Comparison of ENCODE assay signal across 13 cellular contexts in the genomic region with DNA sequence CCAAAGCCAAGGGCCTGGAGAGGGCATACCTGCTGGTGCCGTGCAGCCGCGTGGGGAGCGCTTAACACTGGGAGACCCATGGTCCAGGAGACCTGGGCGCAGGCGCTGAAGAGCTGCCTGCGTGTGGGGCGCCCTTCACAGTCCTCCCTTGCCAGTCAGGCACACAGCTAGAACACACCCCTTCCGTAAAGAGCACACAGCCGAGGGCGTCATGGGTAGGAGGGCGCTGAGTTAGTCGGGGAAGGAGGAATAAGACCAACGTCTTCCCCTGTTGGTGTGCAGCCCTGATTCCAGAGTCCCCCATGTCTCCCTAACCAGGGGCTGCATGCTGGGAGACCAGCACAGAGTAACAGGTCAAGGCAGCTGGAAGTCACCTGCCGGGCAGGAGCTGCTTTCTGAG.
A peak's percentile ranks its signal among the peaks of the same experiment; 100 is the strongest.
DNase-seq lines count a peak whose midpoint lies in the region; ATAC-seq lines count a peak whose summit lies in the region.
"Had no signal": no experiment of that assay in that cellular context is flagged by ENCODE, and none has a peak within 500 bp of the region (broad histone marks: within the 10 kb centered on the region; RNA-seq: fewer than 3 reads in every experiment).

No MANE protein-coding gene starts in this region.

- peak; percentile 48 to 68 for ATAC-seq in activated naive CD4-positive, alpha-beta T cell treated with anti-CD3 and anti-CD28 coated beads, Interleukin-2, amount 50 U/mL, for 72 hours
- ATAC-seq in natural killer cell treated with Interleukin-12 subunit alpha and Interleukin-12 subunit beta and Interleukin-15 and Interleukin-18, amount 100 ng/mL, for 72 hours, result peak; percentile 16 to 41
- ATAC-seq in HG03565 (IDR thresholded peaks at IDR 0.05; ENCODE audit: unreplicated experiment), result no peak

- H3K4me3 Mint-ChIP-seq in natural killer cell treated with Interleukin-12 subunit alpha and Interleukin-12 subunit beta and Interleukin-15 and Interleukin-18, amount 100 ng/mL, for 72 hours, result no peak overlapping the region

- H3K27ac Mint-ChIP-seq in activated naive CD4-positive, alpha-beta T cell treated with anti-CD3 and anti-CD28 coated beads, Interleukin-2, amount 50 U/mL, for 72 hours, result peak overlapping the region; percentile 47 to 81
- H3K27ac Mint-ChIP-seq in natural killer cell treated with Interleukin-12 subunit alpha and Interleukin-12 subunit beta and Interleukin-15 and Interleukin-18, amount 100 ng/mL, for 72 hours, result peak overlapping the region; percentile 75 to 81

- DNase-seq in CMK (ENCODE audit: low read depth), result peak; percentile 7
- DNase-seq in H7, result peak; percentile 58
- no peak for DNase-seq in activated naive CD4-positive, alpha-beta T cell treated with anti-CD3 and anti-CD28 coated beads, Interleukin-2, amount 50 U/mL, for 72 hours (ENCODE audit: low spot score in 2 of 2)
- no peak for DNase-seq in natural killer cell treated with Interleukin-12 subunit alpha and Interleukin-12 subunit beta and Interleukin-15 and Interleukin-18, amount 100 ng/mL, for 72 hours (ENCODE audit: low spot score)
- DNase-seq in NCI-H524 treated with DMSO at 0.1 percent for 48 hours (lab: John Stamatoyannopoulos, UW), result no peak
- DNase-seq in occipital lobe (lab: John Stamatoyannopoulos, UW), result no peak
- no peak for DNase-seq in medulla oblongata (ENCODE audit: extremely low spot score)
- DNase-seq: Karpas-422, NCI-H2227 treated with DMSO at 0.1 percent for 48 hours, ovary had no signal

- no peaks in the 10 kb centered on the region for H3K27me3 Mint-ChIP-seq in natural killer cell treated with Interleukin-12 subunit alpha and Interleukin-12 subunit beta and Interleukin-15 and Interleukin-18, amount 100 ng/mL, for 72 hours

- H3K4me1 Mint-ChIP-seq in natural killer cell treated with Interleukin-12 subunit alpha and Interleukin-12 subunit beta and Interleukin-15 and Interleukin-18, amount 100 ng/mL, for 72 hours (ENCODE audit: low read depth in 2 of 2), result peaks cover 8 to 36% of the 10 kb centered on the region in 2 donors

- H3K36me3 ChIP-seq in H7 (replicated peaks; ENCODE audit: control insufficient read depth, insufficient read depth, low read length), result no peaks in the 10 kb centered on the region
- H3K36me3 ChIP-seq: ascending aorta, ovary, suprapubic skin had no signal

- H3K27me3 ChIP-seq in H7 (ENCODE audit: control insufficient read depth, insufficient read depth, low read length), result no peaks in the 10 kb centered on the region
- H3K27me3 ChIP-seq: ascending aorta, ovary, suprapubic skin had no signal

- no peaks in the 10 kb centered on the region for H3K9me3 Mint-ChIP-seq in activated naive CD4-positive, alpha-beta T cell treated with anti-CD3 and anti-CD28 coated beads, Interleukin-2, amount 50 U/mL, for 72 hours
- H3K9me3 Mint-ChIP-seq in natural killer cell treated with Interleukin-12 subunit alpha and Interleukin-12 subunit beta and Interleukin-15 and Interleukin-18, amount 100 ng/mL, for 72 hours, result no peaks in the 10 kb centered on the region

- no peak overlapping the region for H3K4me3 ChIP-seq in H7 (ENCODE audit: insufficient read depth, low read depth, low read length)
- H3K4me3 ChIP-seq: ascending aorta, ovary, suprapubic skin had no signal

- H3K36me3 Mint-ChIP-seq in activated naive CD4-positive, alpha-beta T cell treated with anti-CD3 and anti-CD28 coated beads, Interleukin-2, amount 50 U/mL, for 72 hours, result peaks cover 0 to 21% of the 10 kb centered on the region in 2 donors
- peaks cover 20% of the 10 kb centered on the region for H3K36me3 Mint-ChIP-seq in natural killer cell treated with Interleukin-12 subunit alpha and Interleukin-12 subunit beta and Interleukin-15 and Interleukin-18, amount 100 ng/mL, for 72 hours

Comparison
In these comparisons a context has a peak if more than half of its experiments do, and no peak if none do; other contexts are left out.
1. DNase-seq: peak in CMK (single experiment) and H7 (single experiment); none in activated naive CD4-positive, alpha-beta T cell treated with anti-CD3 and anti-CD28 coated beads, Interleukin-2, amount 50 U/mL, for 72 hours (0 of 2), natural killer cell treated with Interleukin-12 subunit alpha and Interleukin-12 subunit beta and Interleukin-15 and Interleukin-18, amount 100 ng/mL, for 72 hours (single experiment), NCI-H524 treated with DMSO at 0.1 percent for 48 hours (single experiment), occipital lobe (single experiment) and medulla oblongata (single experiment).